26 cellular contexts compared by ENCODE assay signal in the genomic region with DNA sequence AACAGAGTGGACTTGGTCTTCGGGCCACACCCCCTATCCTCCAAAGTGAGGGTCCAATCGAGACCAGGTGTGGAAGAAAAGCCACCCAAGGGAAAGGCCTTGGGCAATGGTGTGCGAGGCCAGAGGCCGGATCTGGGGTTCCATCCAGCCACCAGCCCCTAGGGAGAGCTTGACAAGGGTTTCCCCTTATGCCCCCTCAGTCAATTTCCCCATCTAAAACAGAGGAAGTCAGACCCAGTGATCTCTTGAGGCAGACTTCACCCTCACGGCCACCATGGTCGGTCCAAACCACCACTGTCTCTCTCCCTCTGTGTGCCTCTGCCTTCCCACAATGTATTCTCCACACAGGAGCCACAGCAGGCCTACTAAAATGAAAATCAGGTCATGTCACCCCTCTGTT.
"Had no signal": no experiment of that assay in that cellular context is flagged by ENCODE, and none has a peak within 500 bp of the region (broad histone marks: within the 10 kb centered on the region; RNA-seq: fewer than 3 reads in every experiment).

No MANE protein-coding gene starts in this region.

- H3K27ac ChIP-seq: ascending aorta, cardiac muscle cell, ovary, psoas muscle, thoracic aorta, uterus had no signal

- H3K36me3 Mint-ChIP-seq: activated naive CD8-positive, alpha-beta T cell treated with anti-CD3 and anti-CD28 coated beads, Interleukin-2, amount 10 ng/mL, durations not matched to agents 7 days and 5 days; brain; immature natural killer cell had no signal

- ATAC-seq: esophagus mucosa; psoas muscle; SK-N-SH treated with all-trans-retinoic acid at 6 μM for 48 hours; stimulated activated naive CD8-positive, alpha-beta T cell treated with anti-CD3 and anti-CD28 coated beads, Interleukin-15, Interleukin-2, amounts not matched to agents 100 U/mL and 50 U/mL, for 24 hours had no signal

- H3K27me3 Mint-ChIP-seq: activated naive CD8-positive, alpha-beta T cell treated with anti-CD3 and anti-CD28 coated beads, Interleukin-2, amount 10 ng/mL, durations not matched to agents 7 days and 5 days had no signal

- DNase-seq: activated CD4-positive, alpha-beta T cell treated with anti-CD3 and anti-CD28 coated beads for 4 hours; activated CD4-positive, alpha-beta T cell treated with anti-CD3 and anti-CD28 coated beads, Interleukin-2, amount 50 U/mL, for 4 hours; activated CD8-positive, alpha-beta memory T cell treated with anti-CD3 and anti-CD28 coated beads for 24 hours; activated effector memory CD4-positive, alpha-beta T cell treated with Interleukin-2 at 50 U/mL for 16 hours; activated naive CD4-positive, alpha-beta T cell treated with anti-CD3 and anti-CD28 coated beads for 36 hours; activated naive CD8-positive, alpha-beta T cell treated with anti-CD3 and anti-CD28 coated beads, Interleukin-2, amount 10 ng/mL, durations not matched to agents 7 days and 5 days; cerebellar nuclear complex; cortex of kidney; endodermal cell; foreskin fibroblast; head of caudate nucleus; hypothalamus; immature natural killer cell; nephron progenitor cell; ovary; stimulated activated naive CD8-positive, alpha-beta T cell treated with anti-CD3 and anti-CD28 coated beads, Interleukin-15, Interleukin-2, amounts not matched to agents 100 U/mL and 50 U/mL, for 24 hours; T-helper 2 cell; trophoblast cell; uterus had no signal

- H3K9me3 Mint-ChIP-seq: activated naive CD4-positive, alpha-beta T cell treated with anti-CD3 and anti-CD28 coated beads for 36 hours; activated naive CD8-positive, alpha-beta T cell treated with anti-CD3 and anti-CD28 coated beads, Interleukin-2, amount 10 ng/mL, durations not matched to agents 7 days and 5 days; endodermal cell; immature natural killer cell had no signal

- H3K9me3 ChIP-seq: ascending aorta, ovary, psoas muscle, thoracic aorta, uterus had no signal

- H3K27ac Mint-ChIP-seq: activated naive CD4-positive, alpha-beta T cell treated with anti-CD3 and anti-CD28 coated beads for 36 hours; activated naive CD8-positive, alpha-beta T cell treated with anti-CD3 and anti-CD28 coated beads, Interleukin-2, amount 10 ng/mL, durations not matched to agents 7 days and 5 days; endodermal cell; immature natural killer cell had no signal

- H3K27me3 ChIP-seq: ascending aorta, cardiac muscle cell, ovary, uterus had no signal

- H3K36me3 ChIP-seq: ascending aorta, cardiac muscle cell, ovary, thoracic aorta, uterus had no signal

- H3K4me1 ChIP-seq: ascending aorta, psoas muscle, uterus had no signal

- H3K4me3 ChIP-seq: ascending aorta, cardiac muscle cell, ovary, psoas muscle, thoracic aorta, uterus had no signal

- H3K4me1 Mint-ChIP-seq: immature natural killer cell had no signal

- H3K4me3 Mint-ChIP-seq: activated naive CD4-positive, alpha-beta T cell treated with anti-CD3 and anti-CD28 coated beads for 36 hours; activated naive CD8-positive, alpha-beta T cell treated with anti-CD3 and anti-CD28 coated beads, Interleukin-2, amount 10 ng/mL, durations not matched to agents 7 days and 5 days; brain; endodermal cell; immature natural killer cell had no signal
